In genomic region chr2:171161425-171162289, GRCh38 we compare ENCODE assay signal across 1 cellular context.
TF ChIP-seq lines count a peak whose summit lies in the region.

No MANE protein-coding gene starts in this region.

TF ChIP-seq in K562, 482 proteins besides CTCF, POLR2A, EP300 and RAD21 (continued from another document and continues in another):
- TF ChIP-seq ZNF449 (CRISPR knock-in tag; IDR thresholded peaks at IDR 0.05) (no peak), NFYB (IDR thresholded peaks at IDR 0.05; ENCODE audit: extremely low read depth, insufficient read length) (no peak), FOS (IDR thresholded peaks at IDR 0.05; ENCODE audit: extremely low read depth, insufficient read length) (no peak), SMARCA4 (IDR thresholded peaks at IDR 0.05) (peak; percentile 60; the same call in 1 of the 2 replicates), ARHGAP35 (IDR thresholded peaks at IDR 0.05; ENCODE audit: partially characterized antibody) (no peak), GATAD2A (IDR thresholded peaks at IDR 0.05) (no peak), CHD4 (IDR thresholded peaks at IDR 0.05; ENCODE audit: insufficient read depth, insufficient replicate concordance, low read depth, low read length, poor library complexity, severe bottlenecking) (no peak), MTA1 (IDR thresholded peaks at IDR 0.05; ENCODE audit: borderline replicate concordance) (0 out of 2 replicates have a peak, but pooled peaks have one; percentile 41), ZNF408 (CRISPR knock-in tag; IDR thresholded peaks at IDR 0.05; ENCODE audit: low read depth) (no peak), ZBTB43 (CRISPR knock-in tag; IDR thresholded peaks at IDR 0.05) (no peak), NUFIP1 (IDR thresholded peaks at IDR 0.05; ENCODE audit: partially characterized antibody) (no peak), CBFA2T2 (conservative IDR thresholded peaks at IDR 0.05) (peak; percentile 68), ZNF280B (CRISPR knock-in tag; IDR thresholded peaks at IDR 0.05) (no peak), PRMT5 (CRISPR knock-in tag; IDR thresholded peaks at IDR 0.05) (no peak), CHD7 (IDR thresholded peaks at IDR 0.05; ENCODE audit: low read depth, low read length) (no peak), POU5F1 (IDR thresholded peaks at IDR 0.05; ENCODE audit: borderline replicate concordance, low read depth, low read length, partially characterized antibody) (no peak), ZNF217 (CRISPR knock-in tag; IDR thresholded peaks at IDR 0.05) (no peak), ZNF518B (CRISPR knock-in tag; IDR thresholded peaks at IDR 0.05) (no peak), ZZZ3 (IDR thresholded peaks at IDR 0.05) (no peak), SRSF7 (optimal IDR thresholded peaks at IDR 0.05; ENCODE audit: low read depth, low read length) (no peak), ZNF589 (CRISPR knock-in tag; IDR thresholded peaks at IDR 0.05; ENCODE audit: low read depth) (no peak; the same call in 1 of the 2 replicates), ATF4 (CRISPR knock-in tag; IDR thresholded peaks at IDR 0.05) (no peak), CEBPG (CRISPR knock-in tag; IDR thresholded peaks at IDR 0.05) (no peak), CEBPG (tag; conservative IDR thresholded peaks at IDR 0.05 in 1 of 2, IDR thresholded peaks at IDR 0.05 in 1 of 2) (no peak), ELF2 (CRISPR knock-in tag; IDR thresholded peaks at IDR 0.05) (no peak), FOXJ2 (tag; IDR thresholded peaks at IDR 0.05) (no peak), DIDO1 (tag; IDR thresholded peaks at IDR 0.05; ENCODE audit: low read depth) (no peak), ZC3H4 (CRISPR knock-in tag; IDR thresholded peaks at IDR 0.05; ENCODE audit: borderline replicate concordance) (no peak), RUNX1 (IDR thresholded peaks at IDR 0.05; ENCODE audit: low read depth) (no peak), ZNF75A (CRISPR knock-in tag; IDR thresholded peaks at IDR 0.05) (0 out of 2 replicates have a peak, but pooled peaks have one; percentile 15), TOE1 (IDR thresholded peaks at IDR 0.05; ENCODE audit: borderline replicate concordance) (no peak), TOE1 (CRISPR knock-in tag; IDR thresholded peaks at IDR 0.05; ENCODE audit: borderline replicate concordance, low read depth) (no peak), NR4A1 (CRISPR knock-in tag; IDR thresholded peaks at IDR 0.05) (no peak), NR4A1 (tag; IDR thresholded peaks at IDR 0.05) (no peak), MTA2 (IDR thresholded peaks at IDR 0.05; ENCODE audit: low read depth) (no peak), ZNF212 (CRISPR knock-in tag; IDR thresholded peaks at IDR 0.05) (no peak), AFF4 (CRISPR knock-in tag; IDR thresholded peaks at IDR 0.05) (no peak), SRF (CRISPR knock-in tag; IDR thresholded peaks at IDR 0.05) (no peak)
